Comparison of ENCODE assay signal across 30 cellular contexts in genomic region chr4:150069361-150069760, GRCh38. TPM values are rescaled to one million over a fixed set of nuclear protein-coding genes. Genes with fewer than 3 reads are reported as not detected.
"Had no signal": no experiment of that assay in that cellular context is flagged by ENCODE, and none has a peak within 500 bp of the region (broad histone marks: within the 10 kb centered on the region; RNA-seq: fewer than 3 reads in every experiment).

No MANE protein-coding gene starts in this region.

- H3K27ac ChIP-seq: ascending aorta, breast epithelium, cardiac muscle cell, colonic mucosa, dorsolateral prefrontal cortex, esophagus squamous epithelium, heart right ventricle, hepatocyte, WERI-Rb-1 had no signal

- H3K27me3 ChIP-seq: ascending aorta, breast epithelium, colonic mucosa, dorsolateral prefrontal cortex, gastroesophageal sphincter, heart right ventricle, hepatocyte had no signal

- ATAC-seq: activated CD4-positive, CD25-positive, alpha-beta regulatory T cell treated with anti-CD3 and anti-CD28 coated beads, Interleukin-2, amount 50 U/mL, for 24 hours; activated CD8-positive, alpha-beta memory T cell treated with anti-CD3 and anti-CD28 coated beads, Interleukin-2, amount 10 ng/mL, durations not matched to agents 7 days and 5 days; activated CD8-positive, alpha-beta T cell treated with anti-CD3 and anti-CD28 coated beads for 36 hours; activated naive CD8-positive, alpha-beta T cell treated with anti-CD3 and anti-CD28 coated beads, Interleukin-2, amount 50 U/mL, for 24 hours; gastroesophageal sphincter; heart right ventricle had no signal

- H3K4me1 ChIP-seq: colonic mucosa, esophagus squamous epithelium had no signal

- H3K4me3 ChIP-seq: ascending aorta, breast epithelium, cardiac muscle cell, colonic mucosa, dorsolateral prefrontal cortex, esophagus squamous epithelium, gastroesophageal sphincter, heart right ventricle, hepatocyte had no signal

- H3K79me2 ChIP-seq: hepatocyte had no signal

- DNase-seq: activated B cell treated with CpG ODN at 0.5 μM for 24 hours; activated CD4-positive, alpha-beta T cell treated with anti-CD3 and anti-CD28 coated beads for 48 hours; activated CD4-positive, alpha-beta T cell treated with anti-CD3 and anti-CD28 coated beads, Interleukin-2, amount 50 U/mL, for 1 hour; activated CD4-positive, alpha-beta T cell treated with anti-CD3 and anti-CD28 coated beads, Interleukin-2, amount 50 U/mL, for 48 hours; activated CD8-positive, alpha-beta memory T cell treated with anti-CD3 and anti-CD28 coated beads, Interleukin-2, amount 10 ng/mL, durations not matched to agents 7 days and 5 days; activated CD8-positive, alpha-beta memory T cell treated with anti-CD3 and anti-CD28 coated beads, Interleukin-2, amount 50 U/mL, for 4 hours; activated CD8-positive, alpha-beta T cell treated with anti-CD3 and anti-CD28 coated beads for 36 hours; activated effector memory CD4-positive, alpha-beta T cell treated with anti-CD3 and anti-CD28 coated beads, Interleukin-2, amount 50 U/mL, for 16 hours; activated naive CD4-positive, alpha-beta T cell treated with anti-CD3 and anti-CD28 coated beads for 36 hours; activated naive CD8-positive, alpha-beta T cell treated with anti-CD3 and anti-CD28 coated beads for 36 hours; activated naive CD8-positive, alpha-beta T cell treated with anti-CD3 and anti-CD28 coated beads, Interleukin-2, amount 50 U/mL, for 24 hours; activated T-cell treated with anti-CD3 and anti-CD28 coated beads, Interleukin-2, amount 50 U/mL, for 1 hour; activated T-cell treated with anti-CD3 and anti-CD28 coated beads, Interleukin-2, amount 50 U/mL, for 48 hours; central memory CD4-positive, alpha-beta T cell; cerebellar nuclear complex; colonic mucosa; dorsolateral prefrontal cortex; effector memory CD4-positive, alpha-beta T cell; endodermal cell; esophagus squamous epithelium; heart right ventricle; T-helper 2 cell; WERI-Rb-1 had no signal

- H3K36me3 ChIP-seq: ascending aorta, breast epithelium, cardiac muscle cell, colonic mucosa, esophagus squamous epithelium, gastroesophageal sphincter, heart right ventricle, WERI-Rb-1 had no signal

- H3K4me2 ChIP-seq: hepatocyte had no signal

- H3K9me3 ChIP-seq: ascending aorta, breast epithelium, colonic mucosa, esophagus squamous epithelium, gastroesophageal sphincter, heart right ventricle had no signal

- H2AFZ ChIP-seq: hepatocyte had no signal

RNA-seq across cellular contexts. Expression of gene DCLK2, which starts 8.9 kb away (rescaled TPM):
- total RNA-seq: activated CD8-positive, alpha-beta memory T cell treated with anti-CD3 and anti-CD28 coated beads for 36 hours; activated CD8-positive, alpha-beta T cell treated with anti-CD3 and anti-CD28 coated beads for 36 hours; activated naive CD4-positive, alpha-beta T cell treated with anti-CD3 and anti-CD28 coated beads for 36 hours; activated naive CD8-positive, alpha-beta T cell treated with anti-CD3 and anti-CD28 coated beads for 36 hours had no signal
